ENCODE assay signal across 21 cellular contexts in the genomic region with DNA sequence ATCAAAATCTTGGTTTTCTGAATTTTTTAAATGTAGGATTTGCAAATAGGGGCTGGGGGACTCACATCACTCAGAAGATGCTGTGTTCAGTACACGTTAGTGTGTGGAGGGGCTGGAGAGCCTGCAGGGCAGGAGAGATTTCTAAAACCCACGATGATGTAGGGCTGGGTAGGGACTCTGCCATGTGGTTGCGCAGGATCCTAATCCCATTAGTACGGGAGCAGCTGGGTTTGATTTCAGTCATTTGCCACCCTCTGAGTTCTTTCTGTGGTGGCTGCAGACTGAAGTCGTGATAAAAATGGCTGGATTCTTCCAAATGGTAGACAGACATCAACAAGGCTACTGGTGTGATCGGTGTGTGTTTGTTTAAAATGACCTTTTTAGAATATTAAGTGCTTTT. TPM values are rescaled to one million over a fixed set of nuclear protein-coding genes. Genes with fewer than 3 reads are reported as not detected.
DNase-seq lines count a peak whose midpoint lies in the region; ATAC-seq and TF ChIP-seq lines count a peak whose summit lies in the region.
"Had no signal": no experiment of that assay in that cellular context is flagged by ENCODE, and none has a peak within 500 bp of the region (broad histone marks: within the 10 kb centered on the region; RNA-seq: fewer than 3 reads in every experiment).

No MANE protein-coding gene starts in this region.

- CTCF ChIA-PET in RWPE1 (lab: Yijun Ruan, JAX): interaction anchor here (1.1 kb wide), 1 partner anchor 76 kb away, joined by 3 read pairs; no protein-coding TSS in a partner anchor

- no peaks in the 10 kb centered on the region for H3K9me3 Mint-ChIP-seq in stimulated activated naive CD8-positive, alpha-beta T cell treated with anti-CD3 and anti-CD28 coated beads, Interleukin-15, amount 100 ng/mL, for 72 hours
- H3K9me3 Mint-ChIP-seq in glutamatergic neuron (ENCODE audit: unreplicated experiment): peaks cover 19% of the 10 kb centered on the region
- H3K9me3 Mint-ChIP-seq: H9 had no signal

- no peak overlapping the region for H3K4me3 Mint-ChIP-seq in stimulated activated naive CD8-positive, alpha-beta T cell treated with anti-CD3 and anti-CD28 coated beads, Interleukin-15, amount 100 ng/mL, for 72 hours
- peak overlapping the region; percentile 60 for H3K4me3 Mint-ChIP-seq in glutamatergic neuron (ENCODE audit: unreplicated experiment)
- H3K4me3 Mint-ChIP-seq: H9 had no signal

- ATAC-seq in stimulated activated naive CD8-positive, alpha-beta T cell treated with anti-CD3 and anti-CD28 coated beads, Interleukin-15, amount 100 ng/mL, for 72 hours: no peak
- no peak for ATAC-seq in stimulated activated naive CD8-positive, alpha-beta T cell treated with anti-CD3 and anti-CD28 coated beads, Interleukin-15, Interleukin-2, amounts not matched to agents 100 U/mL and 50 U/mL, for 24 hours
- no peak for ATAC-seq in GM18505 (IDR thresholded peaks at IDR 0.05; ENCODE audit: unreplicated experiment)
- no peak for ATAC-seq in GM19467 (IDR thresholded peaks at IDR 0.05; ENCODE audit: unreplicated experiment)
- ATAC-seq: Panc1 had no signal

- TF ChIP-seq CTCF in RWPE1 (conservative IDR thresholded peaks at IDR 0.05; ENCODE audit: low read depth) (no peak), glutamatergic neuron (IDR thresholded peaks at IDR 0.05; ENCODE audit: partially characterized antibody, unreplicated experiment) (no peak)

- no peak for TF ChIP-seq POLR2A in GM18505 (IDR thresholded peaks at IDR 0.05; ENCODE audit: borderline replicate concordance, extremely low read depth, insufficient read depth, insufficient read length)

- no peaks in the 10 kb centered on the region for H3K4me1 Mint-ChIP-seq in stimulated activated naive CD8-positive, alpha-beta T cell treated with anti-CD3 and anti-CD28 coated beads, Interleukin-15, amount 100 ng/mL, for 72 hours
- peaks cover 38% of the 10 kb centered on the region for H3K4me1 Mint-ChIP-seq in glutamatergic neuron (ENCODE audit: low read depth, unreplicated experiment)
- H3K4me1 Mint-ChIP-seq: H9 had no signal

- peak overlapping the region; percentile 12 for H3K27ac ChIP-seq in RWPE1
- H3K27ac ChIP-seq: GM23248, SK-N-MC had no signal

- H3K36me3 Mint-ChIP-seq in glutamatergic neuron (ENCODE audit: unreplicated experiment): peaks cover 27% of the 10 kb centered on the region

- POLR2A ChIA-PET in RWPE1 (lab: Yijun Ruan, JAX; ENCODE audit: low non-redundant PET): interaction anchor here (0.6 kb wide), 1 partner anchor 9 kb away, joined by 3 read pairs; no protein-coding TSS in a partner anchor

- H3K27ac Mint-ChIP-seq in stimulated activated naive CD8-positive, alpha-beta T cell treated with anti-CD3 and anti-CD28 coated beads, Interleukin-15, amount 100 ng/mL, for 72 hours: peak overlapping the region; percentile 13 to 20
- peak overlapping the region; percentile 94 for H3K27ac Mint-ChIP-seq in glutamatergic neuron (ENCODE audit: unreplicated experiment)

- no peak for DNase-seq in stimulated activated naive CD8-positive, alpha-beta T cell treated with anti-CD3 and anti-CD28 coated beads, Interleukin-15, amount 100 ng/mL, for 72 hours
- no peak for DNase-seq in stimulated activated naive CD8-positive, alpha-beta T cell treated with anti-CD3 and anti-CD28 coated beads, Interleukin-15, Interleukin-2, amounts not matched to agents 100 U/mL and 50 U/mL, for 24 hours
- DNase-seq in RWPE1 (ENCODE audit: low spot score): no peak
- DNase-seq in glutamatergic neuron: no peak
- no peak for DNase-seq in NCI-H1092 (lab: John Stamatoyannopoulos, UW)
- no peak for DNase-seq in germinal center (ENCODE audit: low spot score)
- DNase-seq: DMS153, DND-41, GM23248, H9, KBM-7, MV-4-11, NCI-H1105 treated with DMSO at 0.1 percent for 48 hours, NCI-H2029, NCI-H446 treated with DMSO at 0.1 percent for 48 hours, NCI-H526, SIG-M5 had no signal

- H3K27me3 Mint-ChIP-seq in stimulated activated naive CD8-positive, alpha-beta T cell treated with anti-CD3 and anti-CD28 coated beads, Interleukin-15, amount 100 ng/mL, for 72 hours: no peaks in the 10 kb centered on the region
- H3K27me3 Mint-ChIP-seq in glutamatergic neuron (ENCODE audit: unreplicated experiment): peaks cover 23% of the 10 kb centered on the region

RNA-seq across cellular contexts. Expression of a gene that starts 14.2 kb away (rescaled TPM):
- total RNA-seq in glutamatergic neuron (ENCODE audit: unreplicated experiment): 70.2 TPM

RNA-seq across cellular contexts. Expression of a gene that starts 29.9 kb away (rescaled TPM):
- total RNA-seq in glutamatergic neuron (ENCODE audit: unreplicated experiment): 879 TPM
